In genomic region chr1:219176168-219176567, GRCh38 we compare ENCODE assay signal across 17 cellular contexts. TPM values are rescaled to one million over a fixed set of nuclear protein-coding genes. Genes with fewer than 3 reads are reported as not detected.
A peak's percentile ranks its signal among the peaks of the same experiment; 100 is the strongest.
DNase-seq lines count a peak whose midpoint lies in the region; ATAC-seq, FAIRE-seq and TF ChIP-seq lines count a peak whose summit lies in the region.
"Had no signal": no experiment of that assay in that cellular context is flagged by ENCODE, and none has a peak within 500 bp of the region (broad histone marks: within the 10 kb centered on the region; RNA-seq: fewer than 3 reads in every experiment).

No MANE protein-coding gene starts in this region.

- intact Hi-C loops in pancreas (cut with DNase I), result no loop called here

- H2BK15ac ChIP-seq in neuronal stem cell (ENCODE audit: low read length), result no peak overlapping the region

- H3K9me3 ChIP-seq in BLaER1, result no peaks in the 10 kb centered on the region
- no peaks in the 10 kb centered on the region for H3K9me3 ChIP-seq in astrocyte (ENCODE audit: insufficient read depth, low read depth, low read length)
- H3K9me3 ChIP-seq in neuronal stem cell (replicated peaks in 1 of 2; ENCODE audit: control insufficient read depth in 2 of 2, insufficient read depth in 1 of 2, low read depth in 1 of 2, low read length in 2 of 2), result no peaks in the 10 kb centered on the region
- no peaks in the 10 kb centered on the region for H3K9me3 ChIP-seq in pancreas
- H3K9me3 ChIP-seq: lower lobe of right lung, SJCRH30 had no signal

- H3K27ac ChIP-seq in BLaER1 (no peak overlapping the region), astrocyte (ENCODE audit: low read depth, low read length) (no peak overlapping the region), neuronal stem cell (replicated peaks; ENCODE audit: low read length) (no peak overlapping the region), pancreas (peak overlapping the region in 1 of 4 donors; percentile 96)
- H3K27ac ChIP-seq: GM23248, lower lobe of right lung, SJCRH30 had no signal

- H3K27me3 Mint-ChIP-seq in astrocyte (ENCODE audit: low read depth, unreplicated experiment) (no peaks in the 10 kb centered on the region), neural crest cell (ENCODE audit: low read depth) (no peaks in the 10 kb centered on the region)

- H3K14ac ChIP-seq in neuronal stem cell (ENCODE audit: low read length), result no peak overlapping the region

- WGBS in neuronal stem cell (ENCODE audit: extremely low coverage in 2 of 2, insufficient read length in 2 of 2, insufficient replicate concordance in 1 of 2), 2 donors, result no CpG with 5 or more reads among the region's 4 CpGs
- WGBS in pancreas, 2 donors, result 78 to 86% methylated on average over 4 of the region's 4 CpGs

- H4K91ac ChIP-seq in neuronal stem cell (ENCODE audit: low read depth, low read length, poor library complexity), result no peak overlapping the region

- H3K23ac ChIP-seq in neuronal stem cell (ENCODE audit: low read depth, low read length, poor library complexity), result no peak overlapping the region

- no peaks in the 10 kb centered on the region for H3K79me1 ChIP-seq in neuronal stem cell (ENCODE audit: low read depth, low read length)

- peak overlapping the region; percentile 86 for H3K4me2 ChIP-seq in BLaER1
- H3K4me2 ChIP-seq in astrocyte (ENCODE audit: low read length), result peak overlapping the region; percentile 92
- H3K4me2 ChIP-seq in neuronal stem cell (ENCODE audit: insufficient read depth, low read length, poor library complexity, severe bottlenecking), result no peak overlapping the region

- H3K4me3 ChIP-seq in BLaER1 (no peak overlapping the region), GM12864 (ENCODE audit: low read depth, low read length) (peak overlapping the region; percentile 78), astrocyte (ENCODE audit: insufficient read depth, low read depth, low read length) (no peak overlapping the region), neuronal stem cell (ENCODE audit: low read length in 2 of 2) (no peak overlapping the region), pancreas (no peak overlapping the region)
- H3K4me3 ChIP-seq: GM23248, SJCRH30 had no signal

- H3K4me1 ChIP-seq in BLaER1, result peaks cover 28% of the 10 kb centered on the region
- peaks cover 17% of the 10 kb centered on the region for H3K4me1 ChIP-seq in astrocyte (ENCODE audit: insufficient read depth, low read length)
- H3K4me1 ChIP-seq in neuronal stem cell (ENCODE audit: control insufficient read depth in 2 of 2, insufficient read depth in 1 of 2, low read depth in 1 of 2, low read length in 2 of 2), result peaks cover 5 to 9% of the 10 kb centered on the region in 2 donors
- peaks cover 6 to 54% (median 34%) of the 10 kb centered on the region in 3 donors for H3K4me1 ChIP-seq in pancreas

- peaks cover 11% of the 10 kb centered on the region for H3K36me3 ChIP-seq in BLaER1
- no peaks in the 10 kb centered on the region for H3K36me3 ChIP-seq in astrocyte (ENCODE audit: insufficient read depth, low read length)
- H3K36me3 ChIP-seq in neuronal stem cell (replicated peaks in 1 of 2; ENCODE audit: control insufficient read depth in 2 of 2, insufficient read depth in 2 of 2, low read length in 2 of 2), result peaks cover 2 to 41% of the 10 kb centered on the region in 2 donors
- peaks cover 0 to 11% (median 0%) of the 10 kb centered on the region in 3 donors for H3K36me3 ChIP-seq in pancreas
- H3K36me3 ChIP-seq: lower lobe of right lung had no signal

- ATAC-seq in GM18511 (IDR thresholded peaks at IDR 0.05; ENCODE audit: unreplicated experiment), result no peak
- no peak for ATAC-seq in pancreas
- ATAC-seq: lower lobe of right lung had no signal

- FAIRE-seq in astrocyte (lab: Jason Lieb, UNC) (no peak), pancreas (lab: Jason Lieb, UNC) (no peak)
- FAIRE-seq: bronchial epithelial cell, endothelial cell of umbilical vein had no signal

- peaks cover 30% of the 10 kb centered on the region for H3K79me2 ChIP-seq in astrocyte (ENCODE audit: insufficient read depth, low read length)

- H2BK120ac ChIP-seq in neuronal stem cell (ENCODE audit: low read depth, low read length), result no peak overlapping the region

- no peak overlapping the region for H2AK5ac ChIP-seq in neuronal stem cell (ENCODE audit: low read depth, low read length)

- no peak overlapping the region for H4K8ac ChIP-seq in neuronal stem cell (ENCODE audit: low read depth, low read length)

- H3K27ac Mint-ChIP-seq in astrocyte (ENCODE audit: unreplicated experiment) (no peak overlapping the region), neural crest cell (ENCODE audit: unreplicated experiment) (no peak overlapping the region)

- no peak overlapping the region for H2BK5ac ChIP-seq in neuronal stem cell (ENCODE audit: low read length)

- DNase-seq in GM12864 (ENCODE audit: low read depth), result no peak
- no peak for DNase-seq in astrocyte (ENCODE audit: low read depth)
- no peak for DNase-seq in neural crest cell (ENCODE audit: low read depth, low spot score)
- no peak for DNase-seq in neuronal stem cell (ENCODE audit: low spot score)
- no peak for DNase-seq in pancreas
- DNase-seq in NCI-H69 (lab: John Stamatoyannopoulos, UW), result no peak
- DNase-seq: activated effector memory CD4-positive, alpha-beta T cell treated with anti-CD3 and anti-CD28 coated beads, Interleukin-2, amount 50 U/mL, for 16 hours; C1 segment of cervical spinal cord; GM23248; lower lobe of right lung; NCI-H2081; SJCRH30; stimulated activated CD4-positive, alpha-beta T cell treated with anti-CD3 and anti-CD28 coated beads, Interleukin-1b, Interleukin-23, amount 100 ng/mL, for 48 hours had no signal

- no peak overlapping the region for H3K4ac ChIP-seq in neuronal stem cell (ENCODE audit: low read length)

- H3K27me3 ChIP-seq in BLaER1 (no peaks in the 10 kb centered on the region), astrocyte (ENCODE audit: insufficient read depth, low read length) (no peaks in the 10 kb centered on the region), neuronal stem cell (ENCODE audit: control insufficient read depth in 3 of 3, insufficient read depth in 3 of 3, low read depth in 1 of 3, low read length in 3 of 3) (no peaks in the 10 kb centered on the region), pancreas (no peaks in the 10 kb centered on the region)
- H3K27me3 ChIP-seq: SJCRH30 had no signal

- no peak overlapping the region for H3K18ac ChIP-seq in neuronal stem cell (ENCODE audit: low read length)

- H3K9me3 Mint-ChIP-seq in astrocyte (ENCODE audit: unreplicated experiment) (no peaks in the 10 kb centered on the region), neural crest cell (peaks cover 4% of the 10 kb centered on the region)

- H4K20me1 ChIP-seq in BLaER1 (peaks cover 8% of the 10 kb centered on the region; the same call in 1 of the 2 replicates), astrocyte (ENCODE audit: insufficient read depth, low read length) (no peaks in the 10 kb centered on the region)

- H3K36me3 Mint-ChIP-seq in astrocyte (ENCODE audit: low read depth, unreplicated experiment) (peaks cover 2% of the 10 kb centered on the region), neural crest cell (ENCODE audit: low read depth) (peaks cover 9% of the 10 kb centered on the region)

- H2BK12ac ChIP-seq in neuronal stem cell (ENCODE audit: low read length), result no peak overlapping the region

- H3K9ac ChIP-seq in BLaER1 (no peak overlapping the region), astrocyte (ENCODE audit: low read length) (no peak overlapping the region), neuronal stem cell (ENCODE audit: low read depth, low read length, poor library complexity) (no peak overlapping the region)
- H3K9ac ChIP-seq: GM23248 had no signal

- peak overlapping the region; percentile 52 for H3K4me3 Mint-ChIP-seq in astrocyte (ENCODE audit: unreplicated experiment)
- peak overlapping the region; percentile 69 for H3K4me3 Mint-ChIP-seq in neural crest cell

- H3K4me1 Mint-ChIP-seq in astrocyte (ENCODE audit: low read depth, unreplicated experiment) (peaks cover 10% of the 10 kb centered on the region), neural crest cell (peaks cover 24% of the 10 kb centered on the region)

- no peak overlapping the region for H2AFZ ChIP-seq in astrocyte (ENCODE audit: low read depth, low read length)
- no peak overlapping the region for H2AFZ ChIP-seq in neuronal stem cell (ENCODE audit: low read length)
- H2AFZ ChIP-seq: GM23248 had no signal

- no peak for TF ChIP-seq CTCF in GM12864 (IDR thresholded peaks at IDR 0.05; ENCODE audit: low read depth, low read length, missing control alignments)
- no peak for TF ChIP-seq CTCF in astrocyte (IDR thresholded peaks at IDR 0.05; ENCODE audit: insufficient read depth, low read depth, low read length)
- no peak for TF ChIP-seq CTCF in neural crest cell (conservative IDR thresholded peaks at IDR 0.05)
- TF ChIP-seq CTCF in pancreas (IDR thresholded peaks at IDR 0.05), result no peak

RNA-seq across cellular contexts. Expression of gene LYPLAL1, which starts 2.5 kb away (rescaled TPM):
- total RNA-seq in astrocyte (25.6 and 26.1 TPM in 2 replicates), neural crest cell (19.8 and 21.1 TPM in 2 replicates), pancreas (10 to 100 TPM; 14.8 to 33.9 (median 21.2) TPM)
- polyA plus RNA-seq in neuronal stem cell (2013, experiment 1 of 2), result 13.2 TPM
- polyA plus RNA-seq in neuronal stem cell (2013, experiment 2 of 2), result 14.2 TPM
- 10 to 100 TPM; 32.2 to 37.9 TPM for polyA plus RNA-seq in pancreas
